ENCODE assay signal across 1 cellular context in the genomic region with DNA sequence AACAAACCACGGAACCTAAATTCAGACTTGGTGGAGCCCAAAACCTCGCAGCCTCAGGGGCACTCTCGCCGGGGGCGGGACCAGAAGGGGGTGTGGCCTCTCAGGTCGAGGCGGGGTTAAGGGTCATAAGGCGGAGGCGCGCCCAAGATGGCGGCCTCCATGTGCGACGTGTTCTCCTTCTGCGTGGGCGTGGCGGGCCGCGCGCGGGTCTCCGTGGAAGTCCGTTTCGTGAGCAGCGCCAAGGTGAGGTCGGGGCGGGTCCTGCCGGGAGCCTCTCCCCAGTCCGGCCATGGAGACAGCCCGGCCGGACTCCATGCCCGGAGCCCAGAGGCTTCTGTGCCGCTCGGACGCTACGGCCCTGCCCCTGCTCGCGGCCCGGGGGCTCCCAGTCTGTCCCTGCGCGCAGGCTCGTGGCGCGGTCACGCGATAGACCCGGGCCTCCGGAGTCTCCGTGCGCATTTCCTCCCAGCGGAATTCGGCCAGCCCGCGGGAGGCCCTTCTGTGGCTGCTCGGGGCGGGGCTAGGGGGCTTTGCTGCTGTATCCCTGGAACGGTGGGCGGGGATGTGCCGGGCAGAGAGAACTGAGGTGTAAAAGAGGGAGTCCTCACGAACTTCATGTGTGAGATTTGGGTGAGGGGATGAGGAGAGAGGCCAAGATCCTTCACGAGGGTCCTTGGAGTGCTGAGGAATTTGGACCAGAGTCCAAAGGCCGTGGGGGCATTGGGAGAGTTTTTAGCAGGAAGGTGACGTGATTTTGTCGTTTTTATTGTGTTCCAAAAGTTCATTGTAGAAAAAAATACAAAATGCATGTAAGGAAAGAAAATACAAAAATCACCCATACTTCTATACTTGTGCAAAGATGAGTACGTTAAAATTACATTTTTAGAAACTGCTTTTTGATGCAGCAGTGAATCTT.
TF ChIP-seq lines count a peak whose summit lies in the region.

A gene (plus strand): TSS at position 126 of the 916 bp plus-strand sequence. CDS start 22 bp downstream, at position 148.

TF ChIP-seq in GM12878, 131 proteins besides CTCF, POLR2A, EP300 and RAD21 (continued from another document and continues in another):
- peak; percentile 66; the same call in 1 of the 2 replicates for TF ChIP-seq SREBF1 (IDR thresholded peaks at IDR 0.05; ENCODE audit: low read length)
- TF ChIP-seq, protein P1, sequence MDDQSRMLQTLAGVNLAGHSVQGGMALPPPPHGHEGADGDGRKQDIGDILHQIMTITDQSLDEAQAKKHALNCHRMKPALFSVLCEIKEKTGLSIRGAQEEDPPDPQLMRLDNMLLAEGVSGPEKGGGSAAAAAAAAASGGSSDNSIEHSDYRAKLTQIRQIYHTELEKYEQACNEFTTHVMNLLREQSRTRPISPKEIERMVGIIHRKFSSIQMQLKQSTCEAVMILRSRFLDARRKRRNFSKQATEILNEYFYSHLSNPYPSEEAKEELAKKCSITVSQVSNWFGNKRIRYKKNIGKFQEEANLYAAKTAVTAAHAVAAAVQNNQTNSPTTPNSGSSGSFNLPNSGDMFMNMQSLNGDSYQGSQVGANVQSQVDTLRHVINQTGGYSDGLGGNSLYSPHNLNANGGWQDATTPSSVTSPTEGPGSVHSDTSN (IDR thresholded peaks at IDR 0.05; ENCODE audit: insufficient replicate concordance, low read depth, low read length), result no peak
- TF ChIP-seq IKZF2 (IDR thresholded peaks at IDR 0.05), result peak; percentile 6 to 49; a peak in 2 of 4 replicates
- TF ChIP-seq TBL1XR1 (IDR thresholded peaks at IDR 0.05; ENCODE audit: low read depth, low read length), result 0 out of 2 replicates have a peak, but pooled peaks have one; percentile 37
- peak; percentile 63 for TF ChIP-seq MYC (IDR thresholded peaks at IDR 0.05; ENCODE audit: insufficient read depth, insufficient read length, insufficient replicate concordance, low read length, severe bottlenecking)
- TF ChIP-seq BHLHE40 (IDR thresholded peaks at IDR 0.05; ENCODE audit: borderline replicate concordance in 1 of 2, low read depth in 2 of 2, low read length in 1 of 2), result peak; percentile 75 to 88
- no peak; the same call in 2 of the 3 replicates for TF ChIP-seq POU2F2 (IDR thresholded peaks at IDR 0.05; ENCODE audit: borderline replicate concordance, low read depth, low read length)
- TF ChIP-seq TAF1 (IDR thresholded peaks at IDR 0.05; ENCODE audit: borderline replicate concordance, low read depth, low read length), result peak; percentile 68; the same call in 1 of the 2 replicates
- TF ChIP-seq ZNF207 (IDR thresholded peaks at IDR 0.05; ENCODE audit: borderline replicate concordance), result 0 out of 2 replicates have a peak, but pooled peaks have one; percentile 54
- 0 out of 2 replicates have a peak, but pooled peaks have one; percentile 13 for TF ChIP-seq NRF1 (conservative IDR thresholded peaks at IDR 0.05; ENCODE audit: low read depth, low read length)
- TF ChIP-seq RB1 (IDR thresholded peaks at IDR 0.05; ENCODE audit: borderline replicate concordance), result 0 out of 2 replicates have a peak, but pooled peaks have one; percentile 59
- TF ChIP-seq, protein P2, sequence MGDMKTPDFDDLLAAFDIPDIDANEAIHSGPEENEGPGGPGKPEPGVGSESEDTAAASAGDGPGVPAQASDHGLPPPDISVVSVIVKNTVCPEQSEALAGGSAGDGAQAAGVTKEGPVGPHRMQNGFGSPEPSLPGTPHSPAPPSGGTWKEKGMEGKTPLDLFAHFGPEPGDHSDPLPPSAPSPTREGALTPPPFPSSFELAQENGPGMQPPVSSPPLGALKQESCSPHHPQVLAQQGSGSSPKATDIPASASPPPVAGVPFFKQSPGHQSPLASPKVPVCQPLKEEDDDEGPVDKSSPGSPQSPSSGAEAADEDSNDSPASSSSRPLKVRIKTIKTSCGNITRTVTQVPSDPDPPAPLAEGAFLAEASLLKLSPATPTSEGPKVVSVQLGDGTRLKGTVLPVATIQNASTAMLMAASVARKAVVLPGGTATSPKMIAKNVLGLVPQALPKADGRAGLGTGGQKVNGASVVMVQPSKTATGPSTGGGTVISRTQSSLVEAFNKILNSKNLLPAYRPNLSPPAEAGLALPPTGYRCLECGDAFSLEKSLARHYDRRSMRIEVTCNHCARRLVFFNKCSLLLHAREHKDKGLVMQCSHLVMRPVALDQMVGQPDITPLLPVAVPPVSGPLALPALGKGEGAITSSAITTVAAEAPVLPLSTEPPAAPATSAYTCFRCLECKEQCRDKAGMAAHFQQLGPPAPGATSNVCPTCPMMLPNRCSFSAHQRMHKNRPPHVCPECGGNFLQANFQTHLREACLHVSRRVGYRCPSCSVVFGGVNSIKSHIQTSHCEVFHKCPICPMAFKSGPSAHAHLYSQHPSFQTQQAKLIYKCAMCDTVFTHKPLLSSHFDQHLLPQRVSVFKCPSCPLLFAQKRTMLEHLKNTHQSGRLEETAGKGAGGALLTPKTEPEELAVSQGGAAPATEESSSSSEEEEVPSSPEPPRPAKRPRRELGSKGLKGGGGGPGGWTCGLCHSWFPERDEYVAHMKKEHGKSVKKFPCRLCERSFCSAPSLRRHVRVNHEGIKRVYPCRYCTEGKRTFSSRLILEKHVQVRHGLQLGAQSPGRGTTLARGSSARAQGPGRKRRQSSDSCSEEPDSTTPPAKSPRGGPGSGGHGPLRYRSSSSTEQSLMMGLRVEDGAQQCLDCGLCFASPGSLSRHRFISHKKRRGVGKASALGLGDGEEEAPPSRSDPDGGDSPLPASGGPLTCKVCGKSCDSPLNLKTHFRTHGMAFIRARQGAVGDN (IDR thresholded peaks at IDR 0.05), result no peak
- TF ChIP-seq ASH2L (IDR thresholded peaks at IDR 0.05; ENCODE audit: borderline replicate concordance, low read depth), result peak; percentile 71; the same call in 1 of the 2 replicates
- 0 out of 2 replicates have a peak, but pooled peaks have one; percentile 73 for TF ChIP-seq RBBP5 (conservative IDR thresholded peaks at IDR 0.05)
- TF ChIP-seq, protein P3, sequence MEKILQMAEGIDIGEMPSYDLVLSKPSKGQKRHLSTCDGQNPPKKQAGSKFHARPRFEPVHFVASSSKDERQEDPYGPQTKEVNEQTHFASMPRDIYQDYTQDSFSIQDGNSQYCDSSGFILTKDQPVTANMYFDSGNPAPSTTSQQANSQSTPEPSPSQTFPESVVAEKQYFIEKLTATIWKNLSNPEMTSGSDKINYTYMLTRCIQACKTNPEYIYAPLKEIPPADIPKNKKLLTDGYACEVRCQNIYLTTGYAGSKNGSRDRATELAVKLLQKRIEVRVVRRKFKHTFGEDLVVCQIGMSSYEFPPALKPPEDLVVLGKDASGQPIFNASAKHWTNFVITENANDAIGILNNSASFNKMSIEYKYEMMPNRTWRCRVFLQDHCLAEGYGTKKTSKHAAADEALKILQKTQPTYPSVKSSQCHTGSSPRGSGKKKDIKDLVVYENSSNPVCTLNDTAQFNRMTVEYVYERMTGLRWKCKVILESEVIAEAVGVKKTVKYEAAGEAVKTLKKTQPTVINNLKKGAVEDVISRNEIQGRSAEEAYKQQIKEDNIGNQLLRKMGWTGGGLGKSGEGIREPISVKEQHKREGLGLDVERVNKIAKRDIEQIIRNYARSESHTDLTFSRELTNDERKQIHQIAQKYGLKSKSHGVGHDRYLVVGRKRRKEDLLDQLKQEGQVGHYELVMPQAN (conservative IDR thresholded peaks at IDR 0.05), result peak; percentile 99
- TF ChIP-seq TARDBP (IDR thresholded peaks at IDR 0.05; ENCODE audit: borderline replicate concordance), result no peak; the same call in 1 of the 2 replicates
- TF ChIP-seq KLF5 (IDR thresholded peaks at IDR 0.05; ENCODE audit: partially characterized antibody), result peak; percentile 59
- peak; percentile 65; the same call in 1 of the 2 replicates for TF ChIP-seq POLR2AphosphoS5 (IDR thresholded peaks at IDR 0.05; ENCODE audit: low read length)
- TF ChIP-seq, protein P4, sequence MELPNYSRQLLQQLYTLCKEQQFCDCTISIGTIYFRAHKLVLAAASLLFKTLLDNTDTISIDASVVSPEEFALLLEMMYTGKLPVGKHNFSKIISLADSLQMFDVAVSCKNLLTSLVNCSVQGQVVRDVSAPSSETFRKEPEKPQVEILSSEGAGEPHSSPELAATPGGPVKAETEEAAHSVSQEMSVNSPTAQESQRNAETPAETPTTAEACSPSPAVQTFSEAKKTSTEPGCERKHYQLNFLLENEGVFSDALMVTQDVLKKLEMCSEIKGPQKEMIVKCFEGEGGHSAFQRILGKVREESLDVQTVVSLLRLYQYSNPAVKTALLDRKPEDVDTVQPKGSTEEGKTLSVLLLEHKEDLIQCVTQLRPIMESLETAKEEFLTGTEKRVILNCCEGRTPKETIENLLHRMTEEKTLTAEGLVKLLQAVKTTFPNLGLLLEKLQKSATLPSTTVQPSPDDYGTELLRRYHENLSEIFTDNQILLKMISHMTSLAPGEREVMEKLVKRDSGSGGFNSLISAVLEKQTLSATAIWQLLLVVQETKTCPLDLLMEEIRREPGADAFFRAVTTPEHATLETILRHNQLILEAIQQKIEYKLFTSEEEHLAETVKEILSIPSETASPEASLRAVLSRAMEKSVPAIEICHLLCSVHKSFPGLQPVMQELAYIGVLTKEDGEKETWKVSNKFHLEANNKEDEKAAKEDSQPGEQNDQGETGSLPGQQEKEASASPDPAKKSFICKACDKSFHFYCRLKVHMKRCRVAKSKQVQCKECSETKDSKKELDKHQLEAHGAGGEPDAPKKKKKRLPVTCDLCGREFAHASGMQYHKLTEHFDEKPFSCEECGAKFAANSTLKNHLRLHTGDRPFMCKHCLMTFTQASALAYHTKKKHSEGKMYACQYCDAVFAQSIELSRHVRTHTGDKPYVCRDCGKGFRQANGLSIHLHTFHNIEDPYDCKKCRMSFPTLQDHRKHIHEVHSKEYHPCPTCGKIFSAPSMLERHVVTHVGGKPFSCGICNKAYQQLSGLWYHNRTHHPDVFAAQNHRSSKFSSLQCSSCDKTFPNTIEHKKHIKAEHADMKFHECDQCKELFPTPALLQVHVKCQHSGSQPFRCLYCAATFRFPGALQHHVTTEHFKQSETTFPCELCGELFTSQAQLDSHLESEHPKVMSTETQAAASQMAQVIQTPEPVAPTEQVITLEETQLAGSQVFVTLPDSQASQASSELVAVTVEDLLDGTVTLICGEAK (IDR thresholded peaks at IDR 0.05; ENCODE audit: borderline replicate concordance), result no peak
- peak; percentile 99 for TF ChIP-seq NR2C1 (IDR thresholded peaks at IDR 0.05)
- TF ChIP-seq, protein P5, sequence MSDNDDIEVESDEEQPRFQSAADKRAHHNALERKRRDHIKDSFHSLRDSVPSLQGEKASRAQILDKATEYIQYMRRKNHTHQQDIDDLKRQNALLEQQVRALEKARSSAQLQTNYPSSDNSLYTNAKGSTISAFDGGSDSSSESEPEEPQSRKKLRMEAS (IDR thresholded peaks at IDR 0.05; ENCODE audit: low read depth, low read length), result peak; percentile 95
- TF ChIP-seq, protein P6, sequence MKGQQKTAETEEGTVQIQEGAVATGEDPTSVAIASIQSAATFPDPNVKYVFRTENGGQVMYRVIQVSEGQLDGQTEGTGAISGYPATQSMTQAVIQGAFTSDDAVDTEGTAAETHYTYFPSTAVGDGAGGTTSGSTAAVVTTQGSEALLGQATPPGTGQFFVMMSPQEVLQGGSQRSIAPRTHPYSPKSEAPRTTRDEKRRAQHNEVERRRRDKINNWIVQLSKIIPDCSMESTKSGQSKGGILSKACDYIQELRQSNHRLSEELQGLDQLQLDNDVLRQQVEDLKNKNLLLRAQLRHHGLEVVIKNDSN (IDR thresholded peaks at IDR 0.05; ENCODE audit: borderline replicate concordance, extremely low read length, insufficient read depth, low read depth, low read length), result peak; percentile 14
- peak; percentile 63 for TF ChIP-seq SP1 (IDR thresholded peaks at IDR 0.05; ENCODE audit: low read depth, low read length)
- peak; percentile 95 for TF ChIP-seq NR2F1 (conservative IDR thresholded peaks at IDR 0.05)
- TF ChIP-seq BACH1 (IDR thresholded peaks at IDR 0.05; ENCODE audit: borderline replicate concordance), result peak; percentile 83
- peak; percentile 73 for TF ChIP-seq NR2C2 (IDR thresholded peaks at IDR 0.05; ENCODE audit: borderline replicate concordance, control insufficient read depth, insufficient read length, low read depth)
- peak; percentile 98 for TF ChIP-seq MXI1 (IDR thresholded peaks at IDR 0.05; ENCODE audit: low read depth, low read length)
- TF ChIP-seq ZNF622 (IDR thresholded peaks at IDR 0.05), result no peak
- peak; percentile 88 for TF ChIP-seq GATAD2B (conservative IDR thresholded peaks at IDR 0.05; ENCODE audit: low read depth)
- peak; percentile 68 for TF ChIP-seq HCFC1 (IDR thresholded peaks at IDR 0.05; ENCODE audit: low read length)
- peak; percentile 82 for TF ChIP-seq CHD2 (IDR thresholded peaks at IDR 0.05; ENCODE audit: borderline replicate concordance, low read depth, low read length)
- no peak for TF ChIP-seq RCOR1 (conservative IDR thresholded peaks at IDR 0.05; ENCODE audit: low read depth, low read length)
- no peak for TF ChIP-seq SREBF2 (IDR thresholded peaks at IDR 0.05; ENCODE audit: low read length)
- TF ChIP-seq, protein P7, sequence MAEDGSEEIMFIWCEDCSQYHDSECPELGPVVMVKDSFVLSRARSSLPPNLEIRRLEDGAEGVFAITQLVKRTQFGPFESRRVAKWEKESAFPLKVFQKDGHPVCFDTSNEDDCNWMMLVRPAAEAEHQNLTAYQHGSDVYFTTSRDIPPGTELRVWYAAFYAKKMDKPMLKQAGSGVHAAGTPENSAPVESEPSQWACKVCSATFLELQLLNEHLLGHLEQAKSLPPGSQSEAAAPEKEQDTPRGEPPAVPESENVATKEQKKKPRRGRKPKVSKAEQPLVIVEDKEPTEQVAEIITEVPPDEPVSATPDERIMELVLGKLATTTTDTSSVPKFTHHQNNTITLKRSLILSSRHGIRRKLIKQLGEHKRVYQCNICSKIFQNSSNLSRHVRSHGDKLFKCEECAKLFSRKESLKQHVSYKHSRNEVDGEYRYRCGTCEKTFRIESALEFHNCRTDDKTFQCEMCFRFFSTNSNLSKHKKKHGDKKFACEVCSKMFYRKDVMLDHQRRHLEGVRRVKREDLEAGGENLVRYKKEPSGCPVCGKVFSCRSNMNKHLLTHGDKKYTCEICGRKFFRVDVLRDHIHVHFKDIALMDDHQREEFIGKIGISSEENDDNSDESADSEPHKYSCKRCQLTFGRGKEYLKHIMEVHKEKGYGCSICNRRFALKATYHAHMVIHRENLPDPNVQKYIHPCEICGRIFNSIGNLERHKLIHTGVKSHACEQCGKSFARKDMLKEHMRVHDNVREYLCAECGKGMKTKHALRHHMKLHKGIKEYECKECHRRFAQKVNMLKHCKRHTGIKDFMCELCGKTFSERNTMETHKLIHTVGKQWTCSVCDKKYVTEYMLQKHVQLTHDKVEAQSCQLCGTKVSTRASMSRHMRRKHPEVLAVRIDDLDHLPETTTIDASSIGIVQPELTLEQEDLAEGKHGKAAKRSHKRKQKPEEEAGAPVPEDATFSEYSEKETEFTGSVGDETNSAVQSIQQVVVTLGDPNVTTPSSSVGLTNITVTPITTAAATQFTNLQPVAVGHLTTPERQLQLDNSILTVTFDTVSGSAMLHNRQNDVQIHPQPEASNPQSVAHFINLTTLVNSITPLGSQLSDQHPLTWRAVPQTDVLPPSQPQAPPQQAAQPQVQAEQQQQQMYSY (CRISPR knock-in tag; IDR thresholded peaks at IDR 0.05), result no peak
- TF ChIP-seq LARP7 (IDR thresholded peaks at IDR 0.05), result peak; percentile 92
- peak; percentile 99 for TF ChIP-seq YY1 (IDR thresholded peaks at IDR 0.05; ENCODE audit: low read depth, low read length)
